Comparison of ENCODE assay signal across 24 cellular contexts in genomic region chr13:37295046-37295445, GRCh38.
DNase-seq lines count a peak whose midpoint lies in the region; ATAC-seq and TF ChIP-seq lines count a peak whose summit lies in the region.
"Had no signal": no experiment of that assay in that cellular context is flagged by ENCODE, and none has a peak within 500 bp of the region (broad histone marks: within the 10 kb centered on the region; RNA-seq: fewer than 3 reads in every experiment).

No MANE protein-coding gene starts in this region.

- no peak overlapping the region for H3K4me3 ChIP-seq in MG63
- H3K4me3 ChIP-seq in choroid plexus epithelial cell (ENCODE audit: low read depth, low read length) = no peak overlapping the region
- no peak overlapping the region for H3K4me3 ChIP-seq in right atrium auricular region
- H3K4me3 ChIP-seq: A549; BLaER1 treated with 17β-estradiol and CSF1 and Interleukin-3, amounts not matched to agents 10 nM and 100 nM; GM23338; mucosa of descending colon; skin epidermis; vagina had no signal

- H3K36me3 ChIP-seq in MG63 (no peaks in the 10 kb centered on the region), right atrium auricular region (no peaks in the 10 kb centered on the region)
- H3K36me3 ChIP-seq: BLaER1 treated with 17β-estradiol and CSF1 and Interleukin-3, amounts not matched to agents 10 nM and 100 nM; neutrophil; vagina had no signal

- peak overlapping the region in 1 of 2 donors; percentile 41 for H3K27ac ChIP-seq in right atrium auricular region
- H3K27ac ChIP-seq: A549; BLaER1 treated with 17β-estradiol and CSF1 and Interleukin-3, amounts not matched to agents 10 nM and 100 nM; neutrophil; skin epidermis; vagina had no signal

- H3K27me3 ChIP-seq in MG63 (no peaks in the 10 kb centered on the region), right atrium auricular region (no peaks in the 10 kb centered on the region)
- H3K27me3 ChIP-seq: BLaER1 treated with 17β-estradiol and CSF1 and Interleukin-3, amounts not matched to agents 10 nM and 100 nM; neutrophil; vagina had no signal

- H3K9me3 ChIP-seq in MG63 = no peaks in the 10 kb centered on the region; the same call in 1 of the 2 replicates
- no peaks in the 10 kb centered on the region for H3K9me3 ChIP-seq in right atrium auricular region
- H3K9me3 ChIP-seq: A549; BLaER1 treated with 17β-estradiol and CSF1 and Interleukin-3, amounts not matched to agents 10 nM and 100 nM; mucosa of descending colon; neutrophil; vagina had no signal

- peaks cover 0 to 16% of the 10 kb centered on the region in 2 donors for H3K4me1 ChIP-seq in right atrium auricular region
- H3K4me1 ChIP-seq: A549; BLaER1 treated with 17β-estradiol and CSF1 and Interleukin-3, amounts not matched to agents 10 nM and 100 nM; vagina had no signal

- DNase-seq in MG63 (peak; percentile 47), choroid plexus epithelial cell (ENCODE audit: low read depth) (peak; percentile 86), right atrium auricular region (ENCODE audit: low spot score) (peak; percentile 71), sciatic nerve (ENCODE audit: low spot score) (no peak), nucleus accumbens (lab: John Stamatoyannopoulos, UW) (no peak), COLO829 (ENCODE audit: low spot score) (no peak)
- DNase-seq: activated gamma-delta T cell; DMS 273 treated with DMSO at 0.1 percent for 48 hours; KBM-7; kidney glomerular epithelial cell; mucosa of descending colon; NCI-H1048; NCI-H2029 treated with DMSO at 0.1 percent for 48 hours; SHP77 treated with DMSO at 0.1 percent for 48 hours; stimulated activated CD4-positive, alpha-beta T cell treated with anti-CD3 and anti-CD28 coated beads, Interleukin-4, amount 100 ng/mL, for 24 hours; T-helper 1 cell had no signal

- TF ChIP-seq CTCF in choroid plexus epithelial cell (conservative IDR thresholded peaks at IDR 0.05; ENCODE audit: low read depth, low read length) = peak; percentile 12
- no peak for TF ChIP-seq CTCF in right atrium auricular region (IDR thresholded peaks at IDR 0.05)

- intact Hi-C loops in sciatic nerve (cut with DNase I) = no loop called here

- ATAC-seq in sciatic nerve = peak; percentile 79
- ATAC-seq in HG03354 (IDR thresholded peaks at IDR 0.05; ENCODE audit: poor library complexity, severe bottlenecking, unreplicated experiment) = no peak
- ATAC-seq in GM18517 (IDR thresholded peaks at IDR 0.05; ENCODE audit: unreplicated experiment) = no peak
- ATAC-seq: A549, GM23338, mucosa of descending colon had no signal

Comparison
In these comparisons a context has a peak if more than half of its experiments do, and no peak if none do; other contexts are left out.
1. DNase-seq: peak in MG63 (single experiment), choroid plexus epithelial cell (single experiment) and right atrium auricular region (single experiment); none in sciatic nerve (single experiment), nucleus accumbens (0 of 56) and COLO829 (single experiment).